13 cellular contexts compared by ENCODE assay signal in the genomic region with DNA sequence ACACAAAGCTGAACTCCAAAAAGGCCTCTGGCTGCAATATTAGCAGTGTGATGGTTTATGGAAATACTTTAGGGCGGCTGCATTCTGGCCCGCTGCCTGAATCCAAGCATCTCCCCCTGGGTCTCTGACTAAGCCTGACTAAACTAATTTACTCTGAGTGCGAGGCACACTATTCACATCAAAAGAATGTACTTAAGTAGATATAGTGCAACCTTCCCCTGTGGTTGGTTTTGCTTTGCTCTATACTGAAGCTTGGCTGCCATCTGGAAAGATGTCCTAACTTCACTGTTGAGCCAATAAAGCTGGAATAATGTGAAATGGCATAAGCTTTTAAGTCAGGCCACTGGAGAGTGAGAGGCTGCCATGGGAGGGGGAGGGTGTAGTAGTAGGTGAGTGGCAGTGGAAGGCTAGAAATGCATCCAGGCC.
DNase-seq lines count a peak whose midpoint lies in the region; ATAC-seq, FAIRE-seq and TF ChIP-seq lines count a peak whose summit lies in the region.
"Had no signal": no experiment of that assay in that cellular context is flagged by ENCODE, and none has a peak within 500 bp of the region (broad histone marks: within the 10 kb centered on the region; RNA-seq: fewer than 3 reads in every experiment).

No MANE protein-coding gene starts in this region.

- H3K4me1 Mint-ChIP-seq in nephron = peaks cover 19% of the 10 kb centered on the region
- H3K4me1 Mint-ChIP-seq in progenitor cell of endocrine pancreas (ENCODE audit: low read depth) = peaks cover 10% of the 10 kb centered on the region
- H3K4me1 Mint-ChIP-seq: activated naive CD8-positive, alpha-beta T cell treated with anti-CD3 and anti-CD28 coated beads, Interleukin-2, amount 50 U/mL, for 24 hours had no signal

- no peaks in the 10 kb centered on the region for H3K79me2 ChIP-seq in H1 (ENCODE audit: control insufficient read depth in 1 of 2, insufficient read depth in 2 of 2, low read length in 2 of 2)

- H2BK15ac ChIP-seq in H1 (ENCODE audit: low read length) = no peak overlapping the region

- H3K4me3 ChIP-seq in H1 (ENCODE audit: extremely low read depth in 1 of 4, insufficient read depth in 2 of 4, low read depth in 3 of 4, low read length in 4 of 4) = no peak overlapping the region

- no peak overlapping the region for H3K4me2 ChIP-seq in H1 (ENCODE audit: insufficient read depth in 1 of 2, low read depth in 2 of 2, low read length in 2 of 2)

- H3K23ac ChIP-seq in H1 (ENCODE audit: insufficient read length) = no peak overlapping the region

- H3K27ac ChIP-seq in H1 (ENCODE audit: low read depth, low read length) = no peak overlapping the region

- no peaks in the 10 kb centered on the region for H3K27me3 ChIP-seq in H1 (replicated peaks in 1 of 4; ENCODE audit: control insufficient read depth in 3 of 4, extremely low read depth in 1 of 4, insufficient read depth in 3 of 4, low read length in 3 of 4)

- H3K4me1 ChIP-seq in H1 (replicated peaks in 1 of 4; ENCODE audit: control insufficient read depth in 3 of 4, insufficient read depth in 4 of 4, low read length in 3 of 4) = peaks cover 0 to 5% (median 0%) of the 10 kb centered on the region in 4 experiments; a peak in 1 of 7 replicates

- no peak for TF ChIP-seq CTCF in H1 (IDR thresholded peaks at IDR 0.05; ENCODE audit: control extremely low read depth in 1 of 3, insufficient read depth in 1 of 3, low read depth in 1 of 3, low read length in 3 of 3)
- no peak for TF ChIP-seq CTCF in nephron (IDR thresholded peaks at IDR 0.05; ENCODE audit: unreplicated experiment in 3 of 3)
- TF ChIP-seq CTCF in progenitor cell of endocrine pancreas (IDR thresholded peaks at IDR 0.05; ENCODE audit: unreplicated experiment) = no peak

- H4K5ac ChIP-seq in H1 (ENCODE audit: insufficient read length, low read depth, low read length) = no peak overlapping the region

- CTCF ChIA-PET in H1 (lab: Charles Lee; ENCODE audit: partially characterized antibody) = interaction anchor here (0.6 to 0.7 kb wide), 2 partner anchors 238 to 688 kb away, joined by 3 read pairs; no protein-coding TSS in a partner anchor

- DNase-seq in AG08395 (ENCODE audit: low spot score) = peak; percentile 96
- peak; percentile 96 for DNase-seq in NCI-H226
- no peak for DNase-seq in H1 (ENCODE audit: low read depth in 1 of 2, low spot score in 2 of 2)
- DNase-seq in pons (ENCODE audit: low spot score) = no peak
- no peak for DNase-seq in NCI-H2081 (lab: John Stamatoyannopoulos, UW)
- no peak for DNase-seq in progenitor cell of endocrine pancreas (ENCODE audit: low spot score, unreplicated experiment)
- DNase-seq: activated naive CD8-positive, alpha-beta T cell treated with anti-CD3 and anti-CD28 coated beads, Interleukin-2, amount 50 U/mL, for 24 hours; CD8-positive, alpha-beta T cell; NCI-H2171 treated with DMSO at 0.1 percent for 48 hours had no signal

- H2BK20ac ChIP-seq in H1 (ENCODE audit: low read length) = 0 out of 2 replicates have a peak overlapping the region, but pooled peaks have one; percentile 18

- no peak for FAIRE-seq in H1 (lab: Jason Lieb, UNC)
- FAIRE-seq: islet of Langerhans, TTC549 had no signal

- H2AK5ac ChIP-seq in H1 (ENCODE audit: low read depth, low read length) = no peak overlapping the region

- TF ChIP-seq POLR2A in H1 (IDR thresholded peaks at IDR 0.05; ENCODE audit: control extremely low read depth in 1 of 2, low read depth in 2 of 2, low read length in 2 of 2) = no peak

- no peaks in the 10 kb centered on the region for H4K20me1 ChIP-seq in H1 (replicated peaks in 1 of 2; ENCODE audit: control insufficient read depth in 1 of 2, insufficient read depth in 2 of 2, low read length in 2 of 2)

- peaks cover 8% of the 10 kb centered on the region for H3K9me3 Mint-ChIP-seq in nephron
- peaks cover 17% of the 10 kb centered on the region for H3K9me3 Mint-ChIP-seq in progenitor cell of endocrine pancreas (ENCODE audit: low read depth)

- H2BK120ac ChIP-seq in H1 (replicated peaks; ENCODE audit: low read depth, low read length) = no peak overlapping the region

- no peaks in the 10 kb centered on the region for H3K36me3 ChIP-seq in H1 (ENCODE audit: control insufficient read depth in 2 of 4, insufficient read depth in 4 of 4, low read length in 3 of 4)

- no peaks in the 10 kb centered on the region for H3K23me2 ChIP-seq in H1 (ENCODE audit: low read depth, low read length)

- H3K79me1 ChIP-seq in H1 (ENCODE audit: low read depth, low read length) = no peaks in the 10 kb centered on the region

- peak overlapping the region; percentile 56 to 76 (median 63) for H3K27ac Mint-ChIP-seq in nephron
- H3K27ac Mint-ChIP-seq in progenitor cell of endocrine pancreas = no peak overlapping the region
- H3K27ac Mint-ChIP-seq: activated naive CD8-positive, alpha-beta T cell treated with anti-CD3 and anti-CD28 coated beads, Interleukin-2, amount 50 U/mL, for 24 hours; CD8-positive, alpha-beta T cell had no signal

- no peaks in the 10 kb centered on the region for H3K36me3 Mint-ChIP-seq in nephron (ENCODE audit: low read depth)
- peaks cover 9% of the 10 kb centered on the region for H3K36me3 Mint-ChIP-seq in progenitor cell of endocrine pancreas (ENCODE audit: insufficient read depth)
- H3K36me3 Mint-ChIP-seq: CD8-positive, alpha-beta T cell had no signal

- H3K56ac ChIP-seq in H1 (replicated peaks; ENCODE audit: insufficient read length, low read depth, low read length) = no peak overlapping the region

- POLR2A ChIA-PET in H1 (lab: Charles Lee; ENCODE audit: partially characterized antibody) = no interaction called here

- no peak overlapping the region for H4K8ac ChIP-seq in H1 (ENCODE audit: extremely low read depth, insufficient read depth, low read length)

- no peak for TF ChIP-seq RAD21 in H1 (IDR thresholded peaks at IDR 0.05 in 1 of 2, conservative IDR thresholded peaks at IDR 0.05 in 1 of 2; ENCODE audit: low read depth in 2 of 2, low read length in 2 of 2)

- no peak overlapping the region for H3K9ac ChIP-seq in H1 (replicated peaks in 1 of 4; ENCODE audit: extremely low read depth in 1 of 4, low read depth in 3 of 4, low read length in 3 of 4)

- TF ChIP-seq EP300 in H1 (IDR thresholded peaks at IDR 0.05; ENCODE audit: borderline replicate concordance in 1 of 2, low read depth in 2 of 2, low read length in 2 of 2) = no peak

- no peak overlapping the region for H4K91ac ChIP-seq in H1 (replicated peaks; ENCODE audit: insufficient read length, low read length)

- no peaks in the 10 kb centered on the region for H3K9me3 ChIP-seq in H1 (ENCODE audit: insufficient read depth in 2 of 2, low read depth in 1 of 2, low read length in 1 of 2)

- H3K18ac ChIP-seq in H1 (ENCODE audit: extremely low read depth, low read length) = no peak overlapping the region

- no peak for ATAC-seq in HG03097 (IDR thresholded peaks at IDR 0.05; ENCODE audit: low FRiP score, unreplicated experiment)
- ATAC-seq: activated naive CD8-positive, alpha-beta T cell treated with anti-CD3 and anti-CD28 coated beads, Interleukin-2, amount 50 U/mL, for 24 hours; CD8-positive, alpha-beta T cell had no signal

- H3K4me3 Mint-ChIP-seq in nephron = no peak overlapping the region
- no peak overlapping the region for H3K4me3 Mint-ChIP-seq in progenitor cell of endocrine pancreas (ENCODE audit: low read depth)
- H3K4me3 Mint-ChIP-seq: activated naive CD8-positive, alpha-beta T cell treated with anti-CD3 and anti-CD28 coated beads, Interleukin-2, amount 50 U/mL, for 24 hours; CD8-positive, alpha-beta T cell had no signal

- H3K27me3 Mint-ChIP-seq in nephron (ENCODE audit: low read depth) = peaks cover 10% of the 10 kb centered on the region
- no peaks in the 10 kb centered on the region for H3K27me3 Mint-ChIP-seq in progenitor cell of endocrine pancreas
- H3K27me3 Mint-ChIP-seq: activated naive CD8-positive, alpha-beta T cell treated with anti-CD3 and anti-CD28 coated beads, Interleukin-2, amount 50 U/mL, for 24 hours had no signal

- H2AFZ ChIP-seq in H1 (ENCODE audit: low read length) = no peak overlapping the region

- no peak overlapping the region for H3K14ac ChIP-seq in H1 (ENCODE audit: insufficient read length)

- WGBS in H1 (ENCODE audit: extremely low coverage in 1 of 2, insufficient coverage in 1 of 2, insufficient read length in 1 of 2, insufficient replicate concordance in 2 of 2, low coverage in 1 of 2, low lambda C conversion rate in 2 of 2, missing lambda C conversion rate in 1 of 2), 2 experiments = 82% methylated on average over 3 of the region's 3 CpGs; no CpG with 5 or more reads in 1 of the 2 experiments

- no peak overlapping the region for H2BK5ac ChIP-seq in H1 (ENCODE audit: low read depth, low read length)

- no peak overlapping the region for H3K4ac ChIP-seq in H1 (replicated peaks; ENCODE audit: insufficient read length, low read depth, low read length)

- no peak overlapping the region for H2BK12ac ChIP-seq in H1 (ENCODE audit: low read depth, low read length)

TF ChIP-seq in H1, 55 proteins besides CTCF, POLR2A, EP300 and RAD21 (continues in another document):
- TF ChIP-seq TAF7 (optimal IDR thresholded peaks at IDR 0.05; ENCODE audit: borderline replicate concordance, low read depth, low read length) = no peak
- no peak for TF ChIP-seq CTBP2 (IDR thresholded peaks at IDR 0.05; ENCODE audit: borderline replicate concordance, insufficient read depth, insufficient read length, low read length)
- TF ChIP-seq, protein P1, sequence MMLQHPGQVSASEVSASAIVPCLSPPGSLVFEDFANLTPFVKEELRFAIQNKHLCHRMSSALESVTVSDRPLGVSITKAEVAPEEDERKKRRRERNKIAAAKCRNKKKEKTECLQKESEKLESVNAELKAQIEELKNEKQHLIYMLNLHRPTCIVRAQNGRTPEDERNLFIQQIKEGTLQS (IDR thresholded peaks at IDR 0.05; ENCODE audit: insufficient read depth, low read depth, low read length) = no peak
- TF ChIP-seq KDM1A (IDR thresholded peaks at IDR 0.05; ENCODE audit: borderline replicate concordance, low read length) = no peak
- TF ChIP-seq CBX8 (IDR thresholded peaks at IDR 0.05; ENCODE audit: borderline replicate concordance, low read depth, low read length) = no peak
- no peak for TF ChIP-seq POLR2AphosphoS5 (IDR thresholded peaks at IDR 0.05; ENCODE audit: low read depth, low read length)
- TF ChIP-seq SAP30 (IDR thresholded peaks at IDR 0.05; ENCODE audit: insufficient read depth, insufficient replicate concordance, low read length) = no peak
- TF ChIP-seq ATF2 (IDR thresholded peaks at IDR 0.05; ENCODE audit: low read length) = no peak

Comparison
In these comparisons a context has a peak if more than half of its experiments do, and no peak if none do; other contexts are left out.
1. DNase-seq: peak in AG08395 (single experiment) and NCI-H226 (single experiment); none in H1 (0 of 2), pons (single experiment), NCI-H2081 (0 of 2) and progenitor cell of endocrine pancreas (single experiment).